8 cellular contexts compared by ENCODE assay signal in genomic region chr13:98454389-98454881, GRCh38.
A peak's percentile ranks its signal among the peaks of the same experiment; 100 is the strongest.
DNase-seq lines count a peak whose midpoint lies in the region; ATAC-seq and TF ChIP-seq lines count a peak whose summit lies in the region.

No MANE protein-coding gene starts in this region.

- POLR2A ChIA-PET in SK-N-SH (lab: Yijun Ruan, JAX), result no interaction called here

- H3K36me3 ChIP-seq in SK-N-SH (replicated peaks in 1 of 2; ENCODE audit: control insufficient read depth in 1 of 2, insufficient read depth in 2 of 2, low read length in 1 of 2) (peaks cover 20 to 69% of the 10 kb centered on the region in 2 experiments), psoas muscle (ENCODE audit: insufficient read depth in 1 of 2, low read depth in 1 of 2) (peaks cover 0 to 55% of the 10 kb centered on the region in 2 donors)
- peaks cover 71% of the 10 kb centered on the region for H3K36me3 ChIP-seq in effector memory CD4-positive, alpha-beta T cell (ENCODE audit: control insufficient read depth, insufficient read depth, low read length)

- H3K9me3 ChIP-seq in SK-N-SH, result no peaks in the 10 kb centered on the region
- no peaks in the 10 kb centered on the region for H3K9me3 ChIP-seq in psoas muscle
- H3K9me3 ChIP-seq in effector memory CD4-positive, alpha-beta T cell (ENCODE audit: control insufficient read depth, low read length), result no peaks in the 10 kb centered on the region

- H3K4me1 ChIP-seq in SK-N-SH (ENCODE audit: control insufficient read depth in 1 of 2, insufficient read depth in 2 of 2, low read depth in 1 of 2, low read length in 1 of 2), result peaks cover 8 to 17% of the 10 kb centered on the region in 2 experiments; a peak in 2 of 4 replicates
- H3K4me1 ChIP-seq in psoas muscle, result peaks cover 24% of the 10 kb centered on the region
- peaks cover 9% of the 10 kb centered on the region for H3K4me1 ChIP-seq in effector memory CD4-positive, alpha-beta T cell (ENCODE audit: control insufficient read depth, insufficient read depth, low read length, poor library complexity, severe bottlenecking)

- 44% methylated on average over 7 of the region's 7 CpGs for WGBS in SK-N-SH (ENCODE audit: low lambda C conversion rate)
- WGBS in psoas muscle, 3 donors, result 5 to 11% (median 7%) methylated on average over 7 of the region's 7 CpGs

- H3K4me3 ChIP-seq in SK-N-SH (ENCODE audit: low read depth in 2 of 2, low read length in 1 of 2) (no peak overlapping the region), fibroblast of pulmonary artery (replicated peaks; ENCODE audit: low read depth, low read length) (no peak overlapping the region), psoas muscle (no peak overlapping the region)
- no peak overlapping the region for H3K4me3 ChIP-seq in effector memory CD4-positive, alpha-beta T cell (ENCODE audit: insufficient read depth, low read depth, low read length, poor library complexity, severe bottlenecking)

- CTCF ChIA-PET in SK-N-SH (lab: Yijun Ruan, JAX), result interaction anchor here (1.0 to 3.8 kb wide), 6 partner anchors 9 to 421 kb away, joined by 3 to 31 read pairs (median 6); no protein-coding TSS in a partner anchor

- H4K20me1 ChIP-seq in SK-N-SH (ENCODE audit: insufficient read depth), result peaks cover 8% of the 10 kb centered on the region; the same call in 1 of the 2 replicates

- no peak for TF ChIP-seq POLR2A in GM18505 (IDR thresholded peaks at IDR 0.05; ENCODE audit: borderline replicate concordance, extremely low read depth, insufficient read depth, insufficient read length)

- H3K27me3 ChIP-seq in SK-N-SH (ENCODE audit: insufficient read depth) (no peaks in the 10 kb centered on the region), psoas muscle (ENCODE audit: insufficient read depth in 3 of 3, low read length in 2 of 3) (no peaks in the 10 kb centered on the region)
- no peaks in the 10 kb centered on the region for H3K27me3 ChIP-seq in effector memory CD4-positive, alpha-beta T cell (replicated peaks; ENCODE audit: control insufficient read depth, insufficient read depth, low read length, poor library complexity, severe bottlenecking)

- ATAC-seq in psoas muscle (peak; percentile 23 to 71 (median 58)), GM18505 (IDR thresholded peaks at IDR 0.05; ENCODE audit: unreplicated experiment) (no peak), HG02678 (IDR thresholded peaks at IDR 0.05; ENCODE audit: unreplicated experiment) (no peak)

- TF ChIP-seq EP300 in SK-N-SH (IDR thresholded peaks at IDR 0.05; ENCODE audit: borderline replicate concordance in 1 of 2, low read depth in 1 of 2, low read length in 1 of 2), result no peak

- no peaks in the 10 kb centered on the region for H3K79me2 ChIP-seq in SK-N-SH (ENCODE audit: insufficient read depth)

- H3K4me2 ChIP-seq in SK-N-SH, result peak overlapping the region; percentile 46; the same call in 1 of the 2 replicates

- H3K9me2 ChIP-seq in SK-N-SH, result no peaks in the 10 kb centered on the region

- H3F3A ChIP-seq in SK-N-SH (replicated peaks; ENCODE audit: insufficient read depth), result peaks cover 30% of the 10 kb centered on the region

- H2AFZ ChIP-seq in SK-N-SH (ENCODE audit: low read depth), result no peak overlapping the region

- TF ChIP-seq RAD21 in SK-N-SH (IDR thresholded peaks at IDR 0.05; ENCODE audit: low read length), result no peak

- intact Hi-C loops in psoas muscle (cut with DNase I), result no loop called here

- peak overlapping the region; percentile 39 to 68 for H3K27ac ChIP-seq in SK-N-SH (ENCODE audit: low read depth in 2 of 2, low read length in 1 of 2)
- peak overlapping the region; percentile 33 for H3K27ac ChIP-seq in psoas muscle
- no peak overlapping the region for H3K27ac ChIP-seq in effector memory CD4-positive, alpha-beta T cell (ENCODE audit: insufficient read depth, low read length, poor library complexity, severe bottlenecking)

- TF ChIP-seq CTCF in SK-N-SH (IDR thresholded peaks at IDR 0.05) (no peak), fibroblast of pulmonary artery (IDR thresholded peaks at IDR 0.05; ENCODE audit: low read length, missing control alignments) (no peak), psoas muscle (IDR thresholded peaks at IDR 0.05) (no peak)

- DNase-seq in ELR (ENCODE audit: low read depth) (peak; percentile 59), SK-N-SH (no peak), fibroblast of pulmonary artery (ENCODE audit: low read depth) (peak; percentile 91), psoas muscle (peak in 1 of 2 donors; percentile 51), D341Med (ENCODE audit: low spot score) (no peak)
- no peak for DNase-seq in effector memory CD4-positive, alpha-beta T cell

- no peak overlapping the region for H3K9ac ChIP-seq in SK-N-SH

TF ChIP-seq in SK-N-SH, 30 proteins besides CTCF, POLR2A, EP300 and RAD21:
- TF ChIP-seq SIN3A (IDR thresholded peaks at IDR 0.05; ENCODE audit: borderline replicate concordance, low read depth, low read length), result no peak
- TF ChIP-seq TEAD4 (IDR thresholded peaks at IDR 0.05; ENCODE audit: borderline replicate concordance, insufficient read depth), result no peak
- no peak for TF ChIP-seq SMC3 (IDR thresholded peaks at IDR 0.05; ENCODE audit: low read depth, low read length)
- TF ChIP-seq, protein P1, sequence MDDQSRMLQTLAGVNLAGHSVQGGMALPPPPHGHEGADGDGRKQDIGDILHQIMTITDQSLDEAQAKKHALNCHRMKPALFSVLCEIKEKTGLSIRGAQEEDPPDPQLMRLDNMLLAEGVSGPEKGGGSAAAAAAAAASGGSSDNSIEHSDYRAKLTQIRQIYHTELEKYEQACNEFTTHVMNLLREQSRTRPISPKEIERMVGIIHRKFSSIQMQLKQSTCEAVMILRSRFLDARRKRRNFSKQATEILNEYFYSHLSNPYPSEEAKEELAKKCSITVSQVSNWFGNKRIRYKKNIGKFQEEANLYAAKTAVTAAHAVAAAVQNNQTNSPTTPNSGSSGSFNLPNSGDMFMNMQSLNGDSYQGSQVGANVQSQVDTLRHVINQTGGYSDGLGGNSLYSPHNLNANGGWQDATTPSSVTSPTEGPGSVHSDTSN (IDR thresholded peaks at IDR 0.05), result peak; percentile 31; the same call in 1 of the 2 replicates
- TF ChIP-seq MEF2A (IDR thresholded peaks at IDR 0.05; ENCODE audit: borderline replicate concordance, low read depth), result no peak
- no peak for TF ChIP-seq GABPA (IDR thresholded peaks at IDR 0.05; ENCODE audit: low read depth)
- TF ChIP-seq TAF1 (IDR thresholded peaks at IDR 0.05; ENCODE audit: borderline replicate concordance, low read depth, low read length), result no peak

Comparison
In these comparisons a context has a peak if more than half of its experiments do, and no peak if none do; other contexts are left out.
1. DNase-seq: peak in ELR (single experiment) and fibroblast of pulmonary artery (single experiment); none in SK-N-SH (single experiment), D341Med (single experiment) and effector memory CD4-positive, alpha-beta T cell (0 of 3).
2. ATAC-seq: peak in psoas muscle (4 of 4); none in GM18505 (single experiment) and HG02678 (single experiment).